8 cellular contexts compared by ENCODE assay signal in the genomic region with DNA sequence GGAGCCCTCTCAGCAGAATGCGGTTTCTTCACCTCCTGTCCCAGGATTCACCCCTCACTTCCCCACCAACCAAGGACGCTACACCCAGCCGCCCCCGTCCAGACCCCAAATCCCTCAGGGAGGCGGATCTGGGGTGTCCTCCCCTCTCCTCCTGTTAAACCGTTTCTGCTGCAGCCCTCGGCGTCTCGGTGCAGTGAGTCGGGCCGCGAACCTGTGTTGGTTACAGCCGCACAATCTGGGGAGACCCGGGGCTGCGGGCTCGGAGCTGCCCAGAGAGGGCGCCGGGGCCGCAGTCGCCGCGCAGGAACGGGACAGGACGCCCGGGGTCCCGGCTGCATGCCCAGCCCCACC. TPM values are rescaled to one million over a fixed set of nuclear protein-coding genes. Genes with fewer than 3 reads are reported as not detected.
DNase-seq lines count a peak whose midpoint lies in the region; ATAC-seq and TF ChIP-seq lines count a peak whose summit lies in the region.
"Not testable (repeated sequence)": the region's sequence is repeated elsewhere in the genome, so short reads cannot be mapped to it uniquely, and the experiment has no call there.

No MANE protein-coding gene starts in this region.

- not testable (repeated sequence) for H3K27me3 ChIP-seq in IMR-90 (ENCODE audit: control insufficient read depth, insufficient read depth, low read length); SU-DHL-6 (ENCODE audit: low read length); ascending aorta

- dilution Hi-C loops in IMR-90 (cut with HindIII; ENCODE audit: low sequenced_read_pairs, unreplicated experiment): not testable (repeated sequence)

- not testable (repeated sequence) for BruUV-seq in IMR-90 (replicated peaks; lab: Mats Ljungman, UMichigan)

- not testable (repeated sequence) for TF ChIP-seq RAD21 in IMR-90 (IDR thresholded peaks at IDR 0.05; ENCODE audit: low read length)

- H3K36me3 Mint-ChIP-seq in natural killer cell treated with Interleukin-12 subunit alpha and Interleukin-12 subunit beta and Interleukin-15 and Interleukin-18, amount 100 ng/mL, for 72 hours: peaks cover 24% of the 10 kb centered on the region

- H2BK5ac ChIP-seq in IMR-90 (ENCODE audit: low read depth, low read length, poor library complexity, severe bottlenecking): not testable (repeated sequence)

- H4K5ac ChIP-seq in IMR-90 (ENCODE audit: low read depth, low read length): not testable (repeated sequence)

- peak; percentile 57 for DNase-seq in DMS 273 (lab: John Stamatoyannopoulos, UW; ENCODE audit: unreplicated experiment)
- DNase-seq in IMR-90, Right ventricle myocardium superior: not testable (repeated sequence)
- peak in 1 of 2 donors; percentile 63 for DNase-seq in ascending aorta (ENCODE audit: low spot score in 2 of 2)
- peak; percentile 58 for DNase-seq in natural killer cell treated with Interleukin-12 subunit alpha and Interleukin-12 subunit beta and Interleukin-15 and Interleukin-18, amount 100 ng/mL, for 72 hours (ENCODE audit: low spot score)
- DNase-seq in stimulated activated naive CD8-positive, alpha-beta T cell treated with anti-CD3 and anti-CD28 coated beads, Interleukin-15, Interleukin-2, amounts not matched to agents 100 U/mL and 50 U/mL, for 24 hours: peak; percentile 37

- peak overlapping the region; percentile 27 for H3K9ac ChIP-seq in IMR-90 (ENCODE audit: low read depth, low read length)
- peak overlapping the region; percentile 84 for H3K9ac ChIP-seq in SU-DHL-6 (ENCODE audit: low read length)

- not testable (repeated sequence) for H2AK5ac ChIP-seq in IMR-90 (ENCODE audit: low read depth, low read length)

- peaks cover 5 to 11% of the 10 kb centered on the region in 2 donors for H3K4me1 Mint-ChIP-seq in natural killer cell treated with Interleukin-12 subunit alpha and Interleukin-12 subunit beta and Interleukin-15 and Interleukin-18, amount 100 ng/mL, for 72 hours (ENCODE audit: low read depth in 2 of 2)

- ATAC-seq in GM21786 (IDR thresholded peaks at IDR 0.05; ENCODE audit: unreplicated experiment) (peak; percentile 19), IMR-90 (ENCODE audit: low read depth) (peak; percentile 72), Right ventricle myocardium superior (ENCODE audit: poor library complexity) (peak; percentile 74)
- ATAC-seq in natural killer cell treated with Interleukin-12 subunit alpha and Interleukin-12 subunit beta and Interleukin-15 and Interleukin-18, amount 100 ng/mL, for 72 hours: peak; percentile 53 to 62
- ATAC-seq in stimulated activated naive CD8-positive, alpha-beta T cell treated with anti-CD3 and anti-CD28 coated beads, Interleukin-15, Interleukin-2, amounts not matched to agents 100 U/mL and 50 U/mL, for 24 hours: peak; percentile 15

- H3K4me2 ChIP-seq in IMR-90 (ENCODE audit: low read depth, low read length) (peak overlapping the region; percentile 83), SU-DHL-6 (ENCODE audit: low read depth, low read length, poor library complexity, severe bottlenecking) (peak overlapping the region; percentile 58)

- not testable (repeated sequence) for H3K4ac ChIP-seq in IMR-90 (ENCODE audit: low read depth, low read length)

- H3K27ac ChIP-seq in IMR-90 (ENCODE audit: insufficient read depth, low read length): not testable (repeated sequence)
- peak overlapping the region; percentile 46; the same call in 1 of the 2 replicates for H3K27ac ChIP-seq in SU-DHL-6 (ENCODE audit: low read depth, low read length)
- H3K27ac ChIP-seq in ascending aorta: peak overlapping the region; percentile 80 to 81

- peak overlapping the region; percentile 80 to 93 for H3K27ac Mint-ChIP-seq in natural killer cell treated with Interleukin-12 subunit alpha and Interleukin-12 subunit beta and Interleukin-15 and Interleukin-18, amount 100 ng/mL, for 72 hours

- 0 out of 2 replicates have a peak, but pooled peaks have one; percentile 5 for TF ChIP-seq CTCF in IMR-90 (conservative IDR thresholded peaks at IDR 0.05; ENCODE audit: low read depth, low read length)
- not testable (repeated sequence) for TF ChIP-seq CTCF in SU-DHL-6 (IDR thresholded peaks at IDR 0.05; ENCODE audit: insufficient read depth, low read length, poor library complexity, severe bottlenecking)
- peak in 1 of 3 experiments; percentile 17 for TF ChIP-seq CTCF in ascending aorta (IDR thresholded peaks at IDR 0.05)

- not testable (repeated sequence) for H3K18ac ChIP-seq in IMR-90 (ENCODE audit: low read depth, low read length)

- H3K9me2 ChIP-seq in SU-DHL-6 (replicated peaks; ENCODE audit: insufficient read depth, low read length): not testable (repeated sequence)

- POLR2A ChIA-PET in IMR-90 (lab: Charles Lee; ENCODE audit: unreplicated experiment): not testable (repeated sequence)

- H3K9me3 Mint-ChIP-seq in natural killer cell treated with Interleukin-12 subunit alpha and Interleukin-12 subunit beta and Interleukin-15 and Interleukin-18, amount 100 ng/mL, for 72 hours: not testable (repeated sequence)

- 2% methylated on average over 10 of the region's 26 CpGs; no CpG with 5 or more reads in 1 of the 2 experiments for WGBS in IMR-90 (ENCODE audit: extremely low coverage in 2 of 2, insufficient read length in 1 of 2), 2 experiments

- H3K4me1 ChIP-seq in IMR-90 (ENCODE audit: control insufficient read depth, insufficient read depth, low read length); ascending aorta: not testable (repeated sequence)

- not testable (repeated sequence) for H3K9me3 ChIP-seq in IMR-90 (ENCODE audit: control insufficient read depth, insufficient read depth, low read length); SU-DHL-6 (ENCODE audit: insufficient read depth, low read length)
- H3K9me3 ChIP-seq in ascending aorta: peaks cover 0 to 11% of the 10 kb centered on the region in 2 donors

- H2BK120ac ChIP-seq in IMR-90 (ENCODE audit: low read depth, low read length): not testable (repeated sequence)

- not testable (repeated sequence) for H3K14ac ChIP-seq in IMR-90 (replicated peaks; ENCODE audit: low read depth, low read length)

- not testable (repeated sequence) for H3F3A ChIP-seq in SU-DHL-6 (ENCODE audit: insufficient read depth)

- H3K4me3 ChIP-seq in IMR-90 (ENCODE audit: insufficient read depth, low read depth, low read length): peak overlapping the region; percentile 56
- H3K4me3 ChIP-seq in SU-DHL-6 (ENCODE audit: insufficient read depth, low read length, poor library complexity, severe bottlenecking): peak overlapping the region; percentile 84
- peak overlapping the region; percentile 77 to 81 for H3K4me3 ChIP-seq in ascending aorta

- H3K4me3 Mint-ChIP-seq in natural killer cell treated with Interleukin-12 subunit alpha and Interleukin-12 subunit beta and Interleukin-15 and Interleukin-18, amount 100 ng/mL, for 72 hours: peak overlapping the region; percentile 99

- not testable (repeated sequence) for H3K79me1 ChIP-seq in IMR-90 (ENCODE audit: low read depth in 1 of 2, low read length in 2 of 2)

- H3K27me3 Mint-ChIP-seq in natural killer cell treated with Interleukin-12 subunit alpha and Interleukin-12 subunit beta and Interleukin-15 and Interleukin-18, amount 100 ng/mL, for 72 hours: not testable (repeated sequence)

- H2BK20ac ChIP-seq in IMR-90 (ENCODE audit: low read depth, low read length): not testable (repeated sequence)

- H2BK15ac ChIP-seq in IMR-90 (ENCODE audit: low read depth, low read length): not testable (repeated sequence)

- H2AFZ ChIP-seq in IMR-90 (replicated peaks; ENCODE audit: low read length, poor library complexity): peak overlapping the region; percentile 96
- peak overlapping the region; percentile 63 for H2AFZ ChIP-seq in SU-DHL-6 (ENCODE audit: low read depth, low read length, severe bottlenecking)

- not testable (repeated sequence) for TF ChIP-seq POLR2A in IMR-90 (IDR thresholded peaks at IDR 0.05; ENCODE audit: low read depth, low read length)

- H3K23ac ChIP-seq in IMR-90 (ENCODE audit: low read depth, low read length): not testable (repeated sequence)

- not testable (repeated sequence) for H2AK9ac ChIP-seq in IMR-90 (replicated peaks; ENCODE audit: low read depth, low read length, poor library complexity)

- H4K20me1 ChIP-seq in IMR-90 (ENCODE audit: insufficient read depth, low read length); SU-DHL-6 (ENCODE audit: low read depth, low read length): not testable (repeated sequence)

- H3K56ac ChIP-seq in IMR-90 (ENCODE audit: extremely low read depth, insufficient read depth, low read length): not testable (repeated sequence)

- not testable (repeated sequence) for H4K8ac ChIP-seq in IMR-90 (ENCODE audit: low read depth in 2 of 2, low read length in 2 of 2)

- H3K9me1 ChIP-seq in IMR-90 (ENCODE audit: insufficient read depth, low read length): not testable (repeated sequence)

- not testable (repeated sequence) for H4K91ac ChIP-seq in IMR-90 (ENCODE audit: insufficient read depth, low read depth, low read length)

- CTCF ChIA-PET in IMR-90 (lab: Yijun Ruan, JAX): not testable (repeated sequence)

- H3K36me3 ChIP-seq in IMR-90 (ENCODE audit: control insufficient read depth, insufficient read depth, low read length); SU-DHL-6 (ENCODE audit: low read length); ascending aorta: not testable (repeated sequence)

- not testable (repeated sequence) for H3K79me2 ChIP-seq in SU-DHL-6 (ENCODE audit: insufficient read depth, low read length)

- in situ Hi-C loops in IMR-90 (cut with MboI; ENCODE audit: low sequenced_read_pairs): not testable (repeated sequence)

- intact Hi-C loops in IMR-90 (cut with micrococcal nuclease): loop anchor here (5.0 kb wide), 2 partner anchors 38 to 148 kb away; a partner anchor contains a TSS
- intact Hi-C loops in ascending aorta (cut with DNase I): loop anchor here (2.0 to 5.0 kb wide), 4 partner anchors 38 to 146 kb away; a partner anchor contains a TSS
- intact Hi-C loops in Right ventricle myocardium superior (cut with DNase I): not testable (repeated sequence)

RNA-seq across cellular contexts. Expression of a gene that starts 0.4 kb away (rescaled TPM):
- total RNA-seq in IMR-90 (2012; rRNA removed) (3.2 and 3.6 TPM in 2 replicates), ascending aorta (4.0 TPM), Right ventricle myocardium superior (1.6 TPM)
- 0.52 and 0.79 TPM in 2 replicates for polyA plus RNA-seq in IMR-90 (2012; rRNA removed)
- 0.08 and 0.15 TPM in 2 replicates for polyA plus RNA-seq in IMR-90 (2012; cell fraction: cytosol; rRNA removed)
- polyA plus RNA-seq in IMR-90 (2012; cell fraction: nucleus; rRNA removed; ENCODE audit: low replicate concordance): 0.18 and 2.6 TPM in 2 replicates
- total RNA-seq in natural killer cell treated with Interleukin-12 subunit alpha and Interleukin-12 subunit beta and Interleukin-15 and Interleukin-18, amount 100 ng/mL, for 72 hours: 1 to 10 TPM; 2.2 to 2.5 TPM

RNA-seq across cellular contexts. Expression of a gene that starts 39.3 kb away (rescaled TPM):
- total RNA-seq in IMR-90 (2012; rRNA removed): 3.4 and 3.6 TPM in 2 replicates
- polyA plus RNA-seq in IMR-90 (2012; rRNA removed): 0.63 and 0.79 TPM in 2 replicates
- polyA plus RNA-seq in IMR-90 (2012; cell fraction: cytosol; rRNA removed): 0.12 and 0.25 TPM in 2 replicates
- polyA plus RNA-seq in IMR-90 (2012; cell fraction: nucleus; rRNA removed; ENCODE audit: low replicate concordance): 0.25 and 1.7 TPM in 2 replicates
- 3.1 TPM for total RNA-seq in ascending aorta
- total RNA-seq in Right ventricle myocardium superior: 2.3 TPM
- total RNA-seq in natural killer cell treated with Interleukin-12 subunit alpha and Interleukin-12 subunit beta and Interleukin-15 and Interleukin-18, amount 100 ng/mL, for 72 hours: 1 to 10 TPM; 3.2 to 6.4 TPM

RNA-seq across cellular contexts. Expression of a gene that starts 44.2 kb away (rescaled TPM):
- total RNA-seq in IMR-90 (2012; rRNA removed): 3.8 and 4.2 TPM in 2 replicates
- 0.43 and 0.50 TPM in 2 replicates for polyA plus RNA-seq in IMR-90 (2012; rRNA removed)
- polyA plus RNA-seq in IMR-90 (2012; cell fraction: cytosol; rRNA removed): 0.12 and 0.21 TPM in 2 replicates
- 0.37 and 1.3 TPM in 2 replicates for polyA plus RNA-seq in IMR-90 (2012; cell fraction: nucleus; rRNA removed; ENCODE audit: low replicate concordance)
- 3.4 TPM for total RNA-seq in ascending aorta
- 1.4 TPM for total RNA-seq in Right ventricle myocardium superior
- 1 to 10 TPM; 1.3 to 1.6 TPM for total RNA-seq in natural killer cell treated with Interleukin-12 subunit alpha and Interleukin-12 subunit beta and Interleukin-15 and Interleukin-18, amount 100 ng/mL, for 72 hours

Comparison
In these comparisons a context has a peak if more than half of its experiments do, and no peak if none do; other contexts are left out.
1. ATAC-seq: peak in every context shown above with its lines; median percentile 74 in Right ventricle myocardium superior; 72 in IMR-90; 58 in natural killer cell treated with Interleukin-12 subunit alpha and Interleukin-12 subunit beta and Interleukin-15 and Interleukin-18, amount 100 ng/mL, for 72 hours; 19 in GM21786; 15 in stimulated activated naive CD8-positive, alpha-beta T cell treated with anti-CD3 and anti-CD28 coated beads, Interleukin-15, Interleukin-2, amounts not matched to agents 100 U/mL and 50 U/mL, for 24 hours.